In the genomic region with DNA sequence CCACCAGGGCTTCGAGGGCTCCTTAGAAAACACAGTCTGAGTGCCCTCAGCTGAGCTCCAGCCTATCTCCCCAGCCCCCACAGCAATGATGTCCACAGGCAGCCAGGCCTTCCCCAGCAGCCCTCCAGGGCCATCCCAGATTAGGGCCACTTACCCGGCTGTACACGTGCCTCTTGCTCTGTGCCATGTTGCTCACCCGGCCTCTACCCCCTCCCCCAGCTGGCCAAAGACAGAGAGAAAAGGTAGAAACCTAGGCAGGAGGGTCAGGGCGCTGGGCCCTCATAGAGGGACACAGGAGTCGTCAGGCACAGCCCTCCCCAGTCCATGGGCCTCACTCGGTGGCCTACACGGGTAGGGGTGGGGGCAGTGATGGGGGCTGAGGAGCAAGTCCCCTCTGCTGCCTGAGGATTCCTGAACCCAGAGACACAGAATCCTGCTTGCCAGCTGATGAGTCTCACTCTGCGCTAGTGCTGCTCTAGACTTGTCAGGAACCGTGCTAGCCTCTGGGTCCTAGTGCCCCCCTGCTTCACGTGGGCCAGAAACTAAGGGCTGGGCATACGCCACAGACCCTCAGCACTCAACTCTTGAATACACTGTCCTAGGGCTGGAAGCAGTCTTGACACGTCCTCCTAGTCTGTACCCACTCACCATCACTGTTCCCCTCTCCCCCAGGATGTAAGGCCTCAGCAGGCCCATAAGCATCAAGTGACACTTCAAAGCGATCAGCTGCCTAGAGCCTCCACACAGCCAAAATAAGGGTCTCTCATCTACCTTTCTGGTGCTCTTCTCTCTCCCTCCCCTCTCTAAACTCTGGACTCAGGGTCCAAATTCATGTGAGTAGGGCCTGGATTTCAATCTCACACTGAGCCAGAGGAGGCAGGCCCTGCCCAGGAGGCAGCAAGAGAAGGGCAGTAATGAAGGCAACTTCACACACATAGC, we compare ENCODE assay signal across 8 cellular contexts. TPM values are rescaled to one million over a fixed set of nuclear protein-coding genes. Genes with fewer than 3 reads are reported as not detected.
DNase-seq lines count a peak whose midpoint lies in the region; ATAC-seq and TF ChIP-seq lines count a peak whose summit lies in the region.

DCTN1 (minus strand) TSS at position 461 of the 939 bp plus-strand sequence; CDS start at position 187, 274 bp downstream.

- intact Hi-C loops in activated CD4-positive, alpha-beta T cell treated with anti-CD3 and anti-CD28 coated beads, Interleukin-2, amount 10 ng/mL, durations not matched to agents 24 days and 14 days (cut with micrococcal nuclease) = no loop called here

- H3K36me3 ChIP-seq in lung (ENCODE audit: control insufficient read depth in 2 of 2, insufficient read depth in 2 of 2, low read length in 2 of 2) = peaks cover 4 to 19% of the 10 kb centered on the region in 2 donors

- no peaks in the 10 kb centered on the region for H3K27me3 Mint-ChIP-seq in activated CD4-positive, alpha-beta T cell treated with anti-CD3 and anti-CD28 coated beads, Interleukin-2, amount 10 ng/mL, durations not matched to agents 24 days and 14 days
- H3K27me3 Mint-ChIP-seq in stimulated activated naive CD8-positive, alpha-beta T cell treated with anti-CD3 and anti-CD28 coated beads, Interleukin-15, Interleukin-2, amounts not matched to agents 100 ng/mL and 50 ng/mL, for 24 hours = no peaks in the 10 kb centered on the region

- no peaks in the 10 kb centered on the region for H3K9me3 ChIP-seq in lung (ENCODE audit: control insufficient read depth in 2 of 2, insufficient read depth in 1 of 2, low read length in 1 of 2)

- DNase-seq in COLO829 (ENCODE audit: low spot score) = peak; percentile 66
- peak; percentile 57 for DNase-seq in HEK293T (ENCODE audit: extremely low spot score)
- DNase-seq in activated CD4-positive, alpha-beta T cell treated with anti-CD3 and anti-CD28 coated beads, Interleukin-2, amount 10 ng/mL, durations not matched to agents 24 days and 14 days = peak; percentile 73
- DNase-seq in lung (ENCODE audit: low spot score) = no peak
- no peak for DNase-seq in CD1c-positive myeloid dendritic cell (ENCODE audit: extremely low spot score)

- TF ChIP-seq CTCF in lung (IDR thresholded peaks at IDR 0.05; ENCODE audit: control extremely low read depth, extremely low read depth) = no peak

- no peaks in the 10 kb centered on the region for H3K9me3 Mint-ChIP-seq in activated CD4-positive, alpha-beta T cell treated with anti-CD3 and anti-CD28 coated beads, Interleukin-2, amount 10 ng/mL, durations not matched to agents 24 days and 14 days
- H3K9me3 Mint-ChIP-seq in stimulated activated naive CD8-positive, alpha-beta T cell treated with anti-CD3 and anti-CD28 coated beads, Interleukin-15, Interleukin-2, amounts not matched to agents 100 ng/mL and 50 ng/mL, for 24 hours = no peaks in the 10 kb centered on the region

- H3K4me3 ChIP-seq in lung = peak within 1 kb of the TSS; percentile 33

- no peaks in the 10 kb centered on the region for H3K27me3 ChIP-seq in lung (ENCODE audit: control insufficient read depth, insufficient read depth)

- H3K27ac Mint-ChIP-seq in activated CD4-positive, alpha-beta T cell treated with anti-CD3 and anti-CD28 coated beads, Interleukin-2, amount 10 ng/mL, durations not matched to agents 24 days and 14 days = no peak within 1 kb of the TSS
- H3K27ac Mint-ChIP-seq in stimulated activated naive CD8-positive, alpha-beta T cell treated with anti-CD3 and anti-CD28 coated beads, Interleukin-15, Interleukin-2, amounts not matched to agents 100 ng/mL and 50 ng/mL, for 24 hours = no peak within 1 kb of the TSS

- POLR2A ChIA-PET in HEK293T (lab: Yijun Ruan, JAX) = interaction anchor here (1.1 to 2.1 kb wide), 2 partner anchors 11 to 60 kb away, joined by 4 to 13 read pairs; no protein-coding TSS in a partner anchor

- in situ Hi-C loops in endometrial microvascular endothelial cells (cut with HindIII; ENCODE audit: inconsistent ontology term, low pct_unique_long_range_greater_than_20kb, low sequenced_read_pairs) = no loop called here

- H3K4me1 Mint-ChIP-seq in activated CD4-positive, alpha-beta T cell treated with anti-CD3 and anti-CD28 coated beads, Interleukin-2, amount 10 ng/mL, durations not matched to agents 24 days and 14 days = peaks cover 15% of the 10 kb centered on the region
- H3K4me1 Mint-ChIP-seq in stimulated activated naive CD8-positive, alpha-beta T cell treated with anti-CD3 and anti-CD28 coated beads, Interleukin-15, Interleukin-2, amounts not matched to agents 100 ng/mL and 50 ng/mL, for 24 hours (ENCODE audit: low read depth) = peaks cover 26% of the 10 kb centered on the region

- ATAC-seq in lung (ENCODE audit: insufficient read depth, low FRiP score) = peak; percentile 68
- ATAC-seq in GM21737 (IDR thresholded peaks at IDR 0.05; ENCODE audit: unreplicated experiment) = no peak

- peak within 1 kb of the TSS; percentile 23 to 47 for H3K27ac ChIP-seq in lung (ENCODE audit: low read depth in 1 of 2, low read length in 1 of 2)

- peak within 1 kb of the TSS; percentile 44 for H3K4me3 Mint-ChIP-seq in activated CD4-positive, alpha-beta T cell treated with anti-CD3 and anti-CD28 coated beads, Interleukin-2, amount 10 ng/mL, durations not matched to agents 24 days and 14 days
- H3K4me3 Mint-ChIP-seq in stimulated activated naive CD8-positive, alpha-beta T cell treated with anti-CD3 and anti-CD28 coated beads, Interleukin-15, Interleukin-2, amounts not matched to agents 100 ng/mL and 50 ng/mL, for 24 hours = peak within 1 kb of the TSS; percentile 30

- 33 to 54% methylated on average over 14 of the region's 14 CpGs for WGBS in lung, 2 donors

- H3K36me3 Mint-ChIP-seq in activated CD4-positive, alpha-beta T cell treated with anti-CD3 and anti-CD28 coated beads, Interleukin-2, amount 10 ng/mL, durations not matched to agents 24 days and 14 days (ENCODE audit: low read depth) = peaks cover 13% of the 10 kb centered on the region
- peaks cover 17% of the 10 kb centered on the region for H3K36me3 Mint-ChIP-seq in stimulated activated naive CD8-positive, alpha-beta T cell treated with anti-CD3 and anti-CD28 coated beads, Interleukin-15, Interleukin-2, amounts not matched to agents 100 ng/mL and 50 ng/mL, for 24 hours (ENCODE audit: low read depth)

- peaks cover 21 to 22% of the 10 kb centered on the region in 2 donors for H3K4me1 ChIP-seq in lung (ENCODE audit: control insufficient read depth in 2 of 2, insufficient read depth in 2 of 2, low read length in 2 of 2)

- CTCF ChIA-PET in HEK293T (lab: Yijun Ruan, JAX) = interaction anchor here (0.5 kb wide), 1 partner anchor 233 kb away, joined by 3 read pairs; no protein-coding TSS in a partner anchor

TF ChIP-seq in HEK293T, 16 proteins besides CTCF, POLR2A, EP300 and RAD21:
- TF ChIP-seq, protein P1, sequence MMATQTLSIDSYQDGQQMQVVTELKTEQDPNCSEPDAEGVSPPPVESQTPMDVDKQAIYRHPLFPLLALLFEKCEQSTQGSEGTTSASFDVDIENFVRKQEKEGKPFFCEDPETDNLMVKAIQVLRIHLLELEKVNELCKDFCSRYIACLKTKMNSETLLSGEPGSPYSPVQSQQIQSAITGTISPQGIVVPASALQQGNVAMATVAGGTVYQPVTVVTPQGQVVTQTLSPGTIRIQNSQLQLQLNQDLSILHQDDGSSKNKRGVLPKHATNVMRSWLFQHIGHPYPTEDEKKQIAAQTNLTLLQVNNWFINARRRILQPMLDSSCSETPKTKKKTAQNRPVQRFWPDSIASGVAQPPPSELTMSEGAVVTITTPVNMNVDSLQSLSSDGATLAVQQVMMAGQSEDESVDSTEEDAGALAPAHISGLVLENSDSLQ (IDR thresholded peaks at IDR 0.05) = no peak; the same call in 1 of the 2 replicates
- TF ChIP-seq SUZ12 (IDR thresholded peaks at IDR 0.05) = no peak
- no peak for TF ChIP-seq L3MBTL2 (conservative IDR thresholded peaks at IDR 0.05)
- TF ChIP-seq CTBP1 (IDR thresholded peaks at IDR 0.05; ENCODE audit: borderline replicate concordance) = no peak
- TF ChIP-seq ARNT (IDR thresholded peaks at IDR 0.05) = no peak
- TF ChIP-seq HDGF (IDR thresholded peaks at IDR 0.05; ENCODE audit: borderline replicate concordance) = no peak
- TF ChIP-seq FOXM1 (IDR thresholded peaks at IDR 0.05; ENCODE audit: borderline replicate concordance) = no peak
- no peak for TF ChIP-seq ELF4 (IDR thresholded peaks at IDR 0.05)
- no peak for TF ChIP-seq ZNF384 (IDR thresholded peaks at IDR 0.05)
- no peak for TF ChIP-seq FOXA1 (IDR thresholded peaks at IDR 0.05)
TF ChIP-seq in HEK293T: peak in this region for 0.

RNA-seq across cellular contexts. Expression of gene DCTN1, which starts in this region (rescaled TPM):
- 87.1 and 87.2 TPM in 2 replicates for total RNA-seq in activated CD4-positive, alpha-beta T cell treated with anti-CD3 and anti-CD28 coated beads, Interleukin-2, amount 10 ng/mL, durations not matched to agents 24 days and 14 days
- total RNA-seq in endometrial microvascular endothelial cells (ENCODE audit: inconsistent ontology term) (121 TPM), lung (100 to 1,000 TPM in 1 of 2 donors, 10 to 100 TPM in 1; 98.4 to 142 TPM)
- 100 to 1,000 TPM in 1 of 2 donors, 10 to 100 TPM in 1; 69.9 to 110 TPM for polyA plus RNA-seq in lung

Comparison
In these comparisons a context has a peak if more than half of its experiments do, and no peak if none do; other contexts are left out.
1. DNase-seq: peak in COLO829 (single experiment), HEK293T (single experiment) and activated CD4-positive, alpha-beta T cell treated with anti-CD3 and anti-CD28 coated beads, Interleukin-2, amount 10 ng/mL, durations not matched to agents 24 days and 14 days (single experiment); none in lung (single experiment) and CD1c-positive myeloid dendritic cell (single experiment).